In the genomic region with DNA sequence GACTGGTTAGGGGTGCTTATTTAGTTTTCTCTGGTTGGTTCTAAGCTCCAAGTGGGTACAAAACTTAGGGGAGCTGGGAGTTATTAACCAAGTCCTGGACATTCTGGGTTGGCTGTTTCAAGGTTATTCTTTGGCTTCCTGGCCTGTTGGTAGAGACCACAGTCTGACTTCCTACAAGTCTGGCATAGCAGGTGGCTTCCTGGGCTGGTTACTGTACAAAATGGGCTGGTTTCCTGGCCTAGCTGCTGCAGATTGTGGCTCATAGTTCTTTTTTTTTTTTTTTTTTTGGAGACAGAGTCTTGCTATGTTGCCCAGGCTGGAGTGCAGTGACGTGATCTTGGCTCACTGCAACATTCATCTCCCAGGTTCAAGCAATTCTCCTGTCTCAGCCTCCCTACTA, we compare ENCODE assay signal across 20 cellular contexts. TPM values are rescaled to one million over a fixed set of nuclear protein-coding genes. Genes with fewer than 3 reads are reported as not detected.
A peak's percentile ranks its signal among the peaks of the same experiment; 100 is the strongest.
DNase-seq lines count a peak whose midpoint lies in the region; ATAC-seq, FAIRE-seq and TF ChIP-seq lines count a peak whose summit lies in the region.
"Had no signal": no experiment of that assay in that cellular context is flagged by ENCODE, and none has a peak within 500 bp of the region (broad histone marks: within the 10 kb centered on the region; RNA-seq: fewer than 3 reads in every experiment).

No MANE protein-coding gene starts in this region.

- H3K36me3 Mint-ChIP-seq in activated CD8-positive, alpha-beta T cell treated with anti-CD3 and anti-CD28 coated beads, Interleukin-2, amount 10 ng/mL, durations not matched to agents 7 days and 5 days (ENCODE audit: low read depth) = peaks cover 2% of the 10 kb centered on the region
- no peaks in the 10 kb centered on the region for H3K36me3 Mint-ChIP-seq in activated CD8-positive, alpha-beta T cell treated with anti-CD3 and anti-CD28 coated beads for 36 hours (ENCODE audit: low read depth)
- H3K36me3 Mint-ChIP-seq in Calu3 (ENCODE audit: insufficient read depth, unreplicated experiment) = peaks cover 30% of the 10 kb centered on the region
- H3K36me3 Mint-ChIP-seq: CD8-positive, alpha-beta T cell had no signal

- intact Hi-C loops in activated CD8-positive, alpha-beta T cell treated with anti-CD3 and anti-CD28 coated beads for 36 hours (cut with micrococcal nuclease) = no loop called here
- intact Hi-C loops in Calu3 (cut with micrococcal nuclease; ENCODE audit: unreplicated experiment) = no loop called here

- H3K27ac Mint-ChIP-seq in activated CD8-positive, alpha-beta T cell treated with anti-CD3 and anti-CD28 coated beads, Interleukin-2, amount 10 ng/mL, durations not matched to agents 7 days and 5 days = no peak overlapping the region
- H3K27ac Mint-ChIP-seq in activated CD8-positive, alpha-beta T cell treated with anti-CD3 and anti-CD28 coated beads for 36 hours = no peak overlapping the region
- peak overlapping the region; percentile 60 for H3K27ac Mint-ChIP-seq in Calu3 (ENCODE audit: unreplicated experiment)
- H3K27ac Mint-ChIP-seq: CD4-positive, CD25-positive, alpha-beta regulatory T cell; CD8-positive, alpha-beta T cell; HFFc6 had no signal

- ATAC-seq in activated CD8-positive, alpha-beta T cell treated with anti-CD3 and anti-CD28 coated beads, Interleukin-2, amount 10 ng/mL, durations not matched to agents 7 days and 5 days = peak; percentile 53
- no peak for ATAC-seq in activated CD8-positive, alpha-beta T cell treated with anti-CD3 and anti-CD28 coated beads for 36 hours
- ATAC-seq: A549; CD8-positive, alpha-beta T cell had no signal

- peaks cover 10% of the 10 kb centered on the region for H3K27me3 Mint-ChIP-seq in activated CD8-positive, alpha-beta T cell treated with anti-CD3 and anti-CD28 coated beads, Interleukin-2, amount 10 ng/mL, durations not matched to agents 7 days and 5 days (ENCODE audit: low read depth)
- peaks cover 7% of the 10 kb centered on the region for H3K27me3 Mint-ChIP-seq in activated CD8-positive, alpha-beta T cell treated with anti-CD3 and anti-CD28 coated beads for 36 hours
- no peaks in the 10 kb centered on the region for H3K27me3 Mint-ChIP-seq in Calu3 (ENCODE audit: unreplicated experiment)

- H3K4me1 Mint-ChIP-seq in activated CD8-positive, alpha-beta T cell treated with anti-CD3 and anti-CD28 coated beads, Interleukin-2, amount 10 ng/mL, durations not matched to agents 7 days and 5 days (ENCODE audit: low read depth) = peaks cover 11% of the 10 kb centered on the region
- H3K4me1 Mint-ChIP-seq in activated CD8-positive, alpha-beta T cell treated with anti-CD3 and anti-CD28 coated beads for 36 hours (ENCODE audit: low read depth) = no peaks in the 10 kb centered on the region
- H3K4me1 Mint-ChIP-seq in Calu3 (ENCODE audit: low read depth, unreplicated experiment) = peaks cover 21% of the 10 kb centered on the region

- peak overlapping the region; percentile 47 for H3K4me2 ChIP-seq in Loucy (ENCODE audit: low read depth, low read length, poor library complexity, severe bottlenecking)
- H3K4me2 ChIP-seq: A549 had no signal

- H3K36me3 ChIP-seq in Loucy (ENCODE audit: insufficient read depth, low read length) = no peaks in the 10 kb centered on the region
- H3K36me3 ChIP-seq: HAP-1 had no signal

- no TSS peak for BruUV-seq in Calu3 (replicated peaks; lab: Mats Ljungman, UMichigan)

- no peaks in the 10 kb centered on the region for H3K79me2 ChIP-seq in Loucy (ENCODE audit: insufficient read depth, low read length)

- no peak for TF ChIP-seq CTCF in activated CD8-positive, alpha-beta T cell treated with anti-CD3 and anti-CD28 coated beads for 36 hours (IDR thresholded peaks at IDR 0.05)
- TF ChIP-seq CTCF in Calu3 (IDR thresholded peaks at IDR 0.05; ENCODE audit: unreplicated experiment) = no peak
- TF ChIP-seq CTCF in Loucy (conservative IDR thresholded peaks at IDR 0.05; ENCODE audit: low read length) = no peak

- H3K9ac ChIP-seq in Loucy (ENCODE audit: low read depth, low read length, poor library complexity, severe bottlenecking) = no peak overlapping the region

- H3K9me3 ChIP-seq in Loucy (ENCODE audit: insufficient read depth, low read depth, low read length) = peaks cover 4% of the 10 kb centered on the region; the same call in 1 of the 2 replicates

- H2AFZ ChIP-seq in Loucy (ENCODE audit: low read length) = no peak overlapping the region

- H3K27me3 ChIP-seq in Loucy (ENCODE audit: insufficient read depth, low read length, poor library complexity, severe bottlenecking) = no peaks in the 10 kb centered on the region

- POLR2A ChIA-PET in activated CD8-positive, alpha-beta T cell treated with anti-CD3 and anti-CD28 coated beads, Interleukin-2, amount 10 ng/mL, durations not matched to agents 7 days and 5 days (lab: Charles Lee) = interaction anchor here (1.2 kb wide), 1 partner anchor 12 kb away, joined by 3 read pairs; no protein-coding TSS in a partner anchor
- POLR2A ChIA-PET in activated CD8-positive, alpha-beta T cell treated with anti-CD3 and anti-CD28 coated beads for 36 hours (lab: Charles Lee) = no interaction called here

- H3K4me3 Mint-ChIP-seq in activated CD8-positive, alpha-beta T cell treated with anti-CD3 and anti-CD28 coated beads, Interleukin-2, amount 10 ng/mL, durations not matched to agents 7 days and 5 days = no peak overlapping the region
- no peak overlapping the region for H3K4me3 Mint-ChIP-seq in activated CD8-positive, alpha-beta T cell treated with anti-CD3 and anti-CD28 coated beads for 36 hours
- no peak overlapping the region for H3K4me3 Mint-ChIP-seq in Calu3 (ENCODE audit: low read depth, unreplicated experiment)
- H3K4me3 Mint-ChIP-seq: CD4-positive, CD25-positive, alpha-beta regulatory T cell; CD8-positive, alpha-beta T cell; HFFc6 had no signal

- no peaks in the 10 kb centered on the region for H3K9me2 ChIP-seq in Loucy (replicated peaks; ENCODE audit: low read depth, low read length)

- no peaks in the 10 kb centered on the region for H3K9me3 Mint-ChIP-seq in activated CD8-positive, alpha-beta T cell treated with anti-CD3 and anti-CD28 coated beads, Interleukin-2, amount 10 ng/mL, durations not matched to agents 7 days and 5 days (ENCODE audit: insufficient read depth)
- peaks cover 2% of the 10 kb centered on the region for H3K9me3 Mint-ChIP-seq in activated CD8-positive, alpha-beta T cell treated with anti-CD3 and anti-CD28 coated beads for 36 hours
- no peaks in the 10 kb centered on the region for H3K9me3 Mint-ChIP-seq in Calu3 (ENCODE audit: low read depth, unreplicated experiment)
- H3K9me3 Mint-ChIP-seq: CD8-positive, alpha-beta T cell had no signal

- H4K20me1 ChIP-seq in Loucy (ENCODE audit: insufficient read depth, low read length, poor library complexity, severe bottlenecking) = no peaks in the 10 kb centered on the region

- DNase-seq in activated CD8-positive, alpha-beta T cell treated with anti-CD3 and anti-CD28 coated beads, Interleukin-2, amount 10 ng/mL, durations not matched to agents 7 days and 5 days = peak; percentile 36
- DNase-seq in activated CD8-positive, alpha-beta T cell treated with anti-CD3 and anti-CD28 coated beads for 36 hours = no peak
- DNase-seq in Calu3 = no peak
- no peak for DNase-seq in DMS53 treated with DMSO at 0.1 percent for 48 hours (lab: John Stamatoyannopoulos, UW; ENCODE audit: unreplicated experiment)
- DNase-seq in HTR-8/SVneo (ENCODE audit: insufficient read length, low spot score) = no peak
- DNase-seq: 8988T; Caco-2; CD8-positive, alpha-beta T cell; DMS 273 treated with DMSO at 0.1 percent for 48 hours; DMS79 treated with DMSO at 0.1 percent for 48 hours; GOT3; HFFc6 had no signal

- H3K4me3 ChIP-seq in Loucy (ENCODE audit: low read length, poor library complexity, severe bottlenecking) = no peak overlapping the region
- H3K4me3 ChIP-seq: A549, HAP-1 had no signal

- no peaks in the 10 kb centered on the region for H3F3A ChIP-seq in Loucy (ENCODE audit: low read depth)

- peaks cover 19% of the 10 kb centered on the region for H3K4me1 ChIP-seq in Loucy (ENCODE audit: insufficient read depth, low read length, poor library complexity, severe bottlenecking)
- H3K4me1 ChIP-seq: A549, Caco-2 had no signal

- FAIRE-seq in HTR-8/SVneo (lab: Jason Lieb, UNC) = no peak
- FAIRE-seq: A549, D721Med, G401.6, GM12892, H54 had no signal

- CTCF ChIA-PET in activated CD8-positive, alpha-beta T cell treated with anti-CD3 and anti-CD28 coated beads, Interleukin-2, amount 10 ng/mL, durations not matched to agents 7 days and 5 days (lab: Charles Lee) = interaction anchor here (1.2 kb wide), 1 partner anchor 10 kb away, joined by 3 read pairs; no protein-coding TSS in a partner anchor
- CTCF ChIA-PET in activated CD8-positive, alpha-beta T cell treated with anti-CD3 and anti-CD28 coated beads for 36 hours (lab: Charles Lee) = no interaction called here
- CTCF ChIA-PET in Calu3 (lab: Charles Lee) = interaction anchor here (1.2 kb wide), 1 partner anchor 10 kb away, joined by 3 read pairs; no protein-coding TSS in a partner anchor

RNA-seq across cellular contexts. Expression of gene BARHL1, which starts 46.3 kb away (rescaled TPM):
- total RNA-seq in activated CD8-positive, alpha-beta T cell treated with anti-CD3 and anti-CD28 coated beads, Interleukin-2, amount 10 ng/mL, durations not matched to agents 7 days and 5 days = not detected
- not detected for total RNA-seq in activated CD8-positive, alpha-beta T cell treated with anti-CD3 and anti-CD28 coated beads for 36 hours
- total RNA-seq in Calu3 (2022) = not detected in 2 replicates
- total RNA-seq: Caco-2; CD4-positive, CD25-positive, alpha-beta regulatory T cell; CD8-positive, alpha-beta T cell; HFFc6 had no signal
